Comparison of ENCODE assay signal across 1 cellular context in the genomic region with DNA sequence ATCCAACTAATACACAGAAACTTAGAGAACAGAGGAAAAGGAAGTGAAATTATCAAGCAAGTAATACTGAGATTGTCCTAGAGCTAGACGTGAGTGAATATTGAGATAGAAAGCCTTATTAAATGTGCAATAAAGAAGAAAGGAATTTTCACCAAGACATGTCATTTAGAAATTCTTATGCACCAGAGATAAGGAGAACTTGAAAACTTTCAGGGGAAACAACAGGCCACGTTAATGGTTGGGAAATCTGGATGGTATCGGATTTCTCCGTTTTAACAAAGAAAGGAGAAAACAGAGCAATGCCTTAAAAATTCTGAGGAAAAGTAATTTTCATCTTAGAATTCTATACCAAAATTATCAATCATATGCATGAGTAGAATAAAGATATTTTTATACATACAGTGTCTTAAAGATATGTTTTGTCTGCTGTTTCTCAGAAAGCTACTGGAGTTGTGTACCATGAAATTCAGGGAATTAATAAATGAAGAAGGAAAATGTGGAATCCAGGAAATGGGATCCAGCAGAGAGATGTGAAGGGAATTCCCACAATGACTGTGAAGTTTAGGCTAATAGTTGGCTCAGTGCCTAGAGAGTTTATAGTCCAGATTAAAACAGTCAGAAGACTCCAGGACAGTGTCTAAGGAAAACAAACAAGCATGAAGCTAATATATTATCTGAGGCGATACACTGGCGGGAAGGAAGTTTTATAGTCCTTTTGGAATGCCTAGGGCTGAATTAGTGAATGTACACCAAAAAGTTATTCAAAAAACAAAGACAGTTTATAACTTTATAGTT.
TF ChIP-seq lines count a peak whose summit lies in the region.

No MANE protein-coding gene starts in this region.

TF ChIP-seq in HEK293, 187 proteins besides CTCF, POLR2A, EP300 and RAD21 (continued from another document and continues in another):
- TF ChIP-seq ZIC2 (tag by site-specific recombination; IDR thresholded peaks at IDR 0.05) (peak; percentile 95), ZNF138 (tag by site-specific recombination; IDR thresholded peaks at IDR 0.05; ENCODE audit: borderline replicate concordance) (no peak), ZEB2 (tag by site-specific recombination; IDR thresholded peaks at IDR 0.05) (peak; percentile 53; the same call in 1 of the 2 replicates), ZBTB1 (tag by site-specific recombination; IDR thresholded peaks at IDR 0.05) (no peak), FEZF1 (tag by site-specific recombination; IDR thresholded peaks at IDR 0.05) (peak; percentile 91), BCL11A (tag by site-specific recombination; IDR thresholded peaks at IDR 0.05; ENCODE audit: low read depth) (0 out of 2 replicates have a peak, but pooled peaks have one; percentile 11), TCF7L2 (IDR thresholded peaks at IDR 0.05; ENCODE audit: borderline replicate concordance, low read depth, low read length) (peak; percentile 52; the same call in 1 of the 2 replicates), ZNF274 (IDR thresholded peaks at IDR 0.05; ENCODE audit: low read length) (no peak), ZNF274 (tag by site-specific recombination; IDR thresholded peaks at IDR 0.05; ENCODE audit: borderline replicate concordance) (no peak), ZNF561 (tag by site-specific recombination; IDR thresholded peaks at IDR 0.05; ENCODE audit: borderline replicate concordance) (peak; percentile 62; the same call in 1 of the 2 replicates), HOXD13 (CRISPR knock-in tag; IDR thresholded peaks at IDR 0.05; ENCODE audit: borderline replicate concordance) (peak; percentile 68; the same call in 1 of the 2 replicates), GLIS1 (tag by site-specific recombination; IDR thresholded peaks at IDR 0.05) (peak; percentile 42; the same call in 1 of the 2 replicates), ZNF133 (tag by site-specific recombination; IDR thresholded peaks at IDR 0.05) (peak; percentile 89), GLI2 (tag by site-specific recombination; IDR thresholded peaks at IDR 0.05; ENCODE audit: borderline replicate concordance, low read depth) (peak; percentile 48; the same call in 1 of the 2 replicates), ZFP69B (tag by site-specific recombination; IDR thresholded peaks at IDR 0.05) (no peak), KLF8 (tag by site-specific recombination; IDR thresholded peaks at IDR 0.05) (0 out of 2 replicates have a peak, but pooled peaks have one; percentile 23), OSR2 (tag by site-specific recombination; IDR thresholded peaks at IDR 0.05) (peak; percentile 76), ZFP3 (tag by site-specific recombination; IDR thresholded peaks at IDR 0.05; ENCODE audit: low read depth) (no peak), MZF1 (tag by site-specific recombination; IDR thresholded peaks at IDR 0.05; ENCODE audit: borderline replicate concordance) (peak; percentile 68; the same call in 1 of the 2 replicates), ZNF239 (tag by site-specific recombination; IDR thresholded peaks at IDR 0.05) (no peak), ZNF549 (tag by site-specific recombination; IDR thresholded peaks at IDR 0.05) (peak; percentile 42; the same call in 1 of the 2 replicates), SP3 (tag by site-specific recombination; IDR thresholded peaks at IDR 0.05) (no peak), ZNF501 (tag by site-specific recombination; IDR thresholded peaks at IDR 0.05) (0 out of 2 replicates have a peak, but pooled peaks have one; percentile 53)
- TF ChIP-seq, protein P1, sequence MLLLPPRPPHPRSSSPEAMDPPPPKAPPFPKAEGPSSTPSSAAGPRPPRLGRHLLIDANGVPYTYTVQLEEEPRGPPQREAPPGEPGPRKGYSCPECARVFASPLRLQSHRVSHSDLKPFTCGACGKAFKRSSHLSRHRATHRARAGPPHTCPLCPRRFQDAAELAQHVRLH (tag by site-specific recombination; IDR thresholded peaks at IDR 0.05): peak; percentile 54; the same call in 1 of the 2 replicates
- TF ChIP-seq, protein P2, sequence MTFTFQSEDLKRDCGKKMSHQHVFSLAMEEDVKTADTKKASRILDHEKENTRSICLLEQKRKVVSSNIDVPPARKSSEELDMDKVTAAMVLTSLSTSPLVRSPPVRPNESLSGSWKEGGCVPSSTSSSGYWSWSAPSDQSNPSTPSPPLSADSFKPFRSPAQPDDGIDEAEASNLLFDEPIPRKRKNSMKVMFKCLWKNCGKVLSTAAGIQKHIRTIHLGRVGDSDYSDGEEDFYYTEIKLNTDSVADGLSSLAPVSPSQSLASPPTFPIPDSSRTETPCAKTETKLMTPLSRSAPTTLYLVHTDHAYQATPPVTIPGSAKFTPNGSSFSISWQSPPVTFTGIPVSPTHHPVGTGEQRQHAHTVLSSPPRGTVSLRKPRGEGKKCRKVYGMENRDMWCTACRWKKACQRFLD (tag by site-specific recombination; IDR thresholded peaks at IDR 0.05): no peak
- TF ChIP-seq, protein P3, sequence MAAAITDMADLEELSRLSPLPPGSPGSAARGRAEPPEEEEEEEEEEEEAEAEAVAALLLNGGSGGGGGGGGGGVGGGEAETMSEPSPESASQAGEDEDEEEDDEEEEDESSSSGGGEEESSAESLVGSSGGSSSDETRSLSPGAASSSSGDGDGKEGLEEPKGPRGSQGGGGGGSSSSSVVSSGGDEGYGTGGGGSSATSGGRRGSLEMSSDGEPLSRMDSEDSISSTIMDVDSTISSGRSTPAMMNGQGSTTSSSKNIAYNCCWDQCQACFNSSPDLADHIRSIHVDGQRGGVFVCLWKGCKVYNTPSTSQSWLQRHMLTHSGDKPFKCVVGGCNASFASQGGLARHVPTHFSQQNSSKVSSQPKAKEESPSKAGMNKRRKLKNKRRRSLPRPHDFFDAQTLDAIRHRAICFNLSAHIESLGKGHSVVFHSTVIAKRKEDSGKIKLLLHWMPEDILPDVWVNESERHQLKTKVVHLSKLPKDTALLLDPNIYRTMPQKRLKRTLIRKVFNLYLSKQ (tag by site-specific recombination; IDR thresholded peaks at IDR 0.05; ENCODE audit: borderline replicate concordance): no peak
- TF ChIP-seq, protein P4, sequence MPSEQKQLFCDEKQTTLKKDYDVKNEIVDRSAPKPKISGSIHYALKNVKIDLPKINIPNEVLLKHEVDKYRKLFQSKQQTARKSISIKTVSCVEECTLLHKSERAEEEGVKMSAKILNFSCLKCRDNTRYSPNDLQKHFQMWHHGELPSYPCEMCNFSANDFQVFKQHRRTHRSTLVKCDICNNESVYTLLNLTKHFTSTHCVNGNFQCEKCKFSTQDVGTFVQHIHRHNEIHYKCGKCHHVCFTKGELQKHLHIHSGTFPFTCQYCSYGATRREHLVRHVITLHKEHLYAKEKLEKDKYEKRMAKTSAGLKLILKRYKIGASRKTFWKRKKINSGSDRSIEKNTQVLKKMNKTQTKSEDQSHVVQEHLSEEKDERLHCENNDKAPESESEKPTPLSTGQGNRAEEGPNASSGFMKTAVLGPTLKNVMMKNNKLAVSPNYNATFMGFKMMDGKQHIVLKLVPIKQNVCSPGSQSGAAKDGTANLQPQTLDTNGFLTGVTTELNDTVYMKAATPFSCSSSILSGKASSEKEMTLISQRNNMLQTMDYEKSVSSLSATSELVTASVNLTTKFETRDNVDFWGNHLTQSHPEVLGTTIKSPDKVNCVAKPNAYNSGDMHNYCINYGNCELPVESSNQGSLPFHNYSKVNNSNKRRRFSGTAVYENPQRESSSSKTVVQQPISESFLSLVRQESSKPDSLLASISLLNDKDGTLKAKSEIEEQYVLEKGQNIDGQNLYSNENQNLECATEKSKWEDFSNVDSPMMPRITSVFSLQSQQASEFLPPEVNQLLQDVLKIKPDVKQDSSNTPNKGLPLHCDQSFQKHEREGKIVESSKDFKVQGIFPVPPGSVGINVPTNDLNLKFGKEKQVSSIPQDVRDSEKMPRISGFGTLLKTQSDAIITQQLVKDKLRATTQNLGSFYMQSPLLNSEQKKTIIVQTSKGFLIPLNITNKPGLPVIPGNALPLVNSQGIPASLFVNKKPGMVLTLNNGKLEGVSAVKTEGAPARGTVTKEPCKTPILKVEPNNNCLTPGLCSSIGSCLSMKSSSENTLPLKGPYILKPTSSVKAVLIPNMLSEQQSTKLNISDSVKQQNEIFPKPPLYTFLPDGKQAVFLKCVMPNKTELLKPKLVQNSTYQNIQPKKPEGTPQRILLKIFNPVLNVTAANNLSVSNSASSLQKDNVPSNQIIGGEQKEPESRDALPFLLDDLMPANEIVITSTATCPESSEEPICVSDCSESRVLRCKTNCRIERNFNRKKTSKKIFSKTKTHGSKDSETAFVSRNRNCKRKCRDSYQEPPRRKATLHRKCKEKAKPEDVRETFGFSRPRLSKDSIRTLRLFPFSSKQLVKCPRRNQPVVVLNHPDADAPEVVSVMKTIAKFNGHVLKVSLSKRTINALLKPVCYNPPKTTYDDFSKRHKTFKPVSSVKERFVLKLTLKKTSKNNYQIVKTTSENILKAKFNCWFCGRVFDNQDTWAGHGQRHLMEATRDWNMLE (tag by site-specific recombination; conservative IDR thresholded peaks at IDR 0.05; ENCODE audit: low read depth): no peak
- TF ChIP-seq, protein P5, sequence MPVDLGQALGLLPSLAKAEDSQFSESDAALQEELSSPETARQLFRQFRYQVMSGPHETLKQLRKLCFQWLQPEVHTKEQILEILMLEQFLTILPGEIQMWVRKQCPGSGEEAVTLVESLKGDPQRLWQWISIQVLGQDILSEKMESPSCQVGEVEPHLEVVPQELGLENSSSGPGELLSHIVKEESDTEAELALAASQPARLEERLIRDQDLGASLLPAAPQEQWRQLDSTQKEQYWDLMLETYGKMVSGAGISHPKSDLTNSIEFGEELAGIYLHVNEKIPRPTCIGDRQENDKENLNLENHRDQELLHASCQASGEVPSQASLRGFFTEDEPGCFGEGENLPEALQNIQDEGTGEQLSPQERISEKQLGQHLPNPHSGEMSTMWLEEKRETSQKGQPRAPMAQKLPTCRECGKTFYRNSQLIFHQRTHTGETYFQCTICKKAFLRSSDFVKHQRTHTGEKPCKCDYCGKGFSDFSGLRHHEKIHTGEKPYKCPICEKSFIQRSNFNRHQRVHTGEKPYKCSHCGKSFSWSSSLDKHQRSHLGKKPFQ (tag by site-specific recombination; IDR thresholded peaks at IDR 0.05): peak; percentile 32; the same call in 1 of the 2 replicates
- TF ChIP-seq, protein P6, sequence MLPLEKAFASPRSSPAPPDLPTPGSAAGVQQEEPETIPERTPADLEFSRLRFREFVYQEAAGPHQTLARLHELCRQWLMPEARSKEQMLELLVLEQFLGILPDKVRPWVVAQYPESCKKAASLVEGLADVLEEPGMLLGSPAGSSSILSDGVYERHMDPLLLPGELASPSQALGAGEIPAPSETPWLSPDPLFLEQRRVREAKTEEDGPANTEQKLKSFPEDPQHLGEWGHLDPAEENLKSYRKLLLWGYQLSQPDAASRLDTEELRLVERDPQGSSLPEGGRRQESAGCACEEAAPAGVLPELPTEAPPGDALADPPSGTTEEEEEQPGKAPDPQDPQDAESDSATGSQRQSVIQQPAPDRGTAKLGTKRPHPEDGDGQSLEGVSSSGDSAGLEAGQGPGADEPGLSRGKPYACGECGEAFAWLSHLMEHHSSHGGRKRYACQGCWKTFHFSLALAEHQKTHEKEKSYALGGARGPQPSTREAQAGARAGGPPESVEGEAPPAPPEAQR (tag by site-specific recombination; IDR thresholded peaks at IDR 0.05): no peak
- TF ChIP-seq, protein P7, sequence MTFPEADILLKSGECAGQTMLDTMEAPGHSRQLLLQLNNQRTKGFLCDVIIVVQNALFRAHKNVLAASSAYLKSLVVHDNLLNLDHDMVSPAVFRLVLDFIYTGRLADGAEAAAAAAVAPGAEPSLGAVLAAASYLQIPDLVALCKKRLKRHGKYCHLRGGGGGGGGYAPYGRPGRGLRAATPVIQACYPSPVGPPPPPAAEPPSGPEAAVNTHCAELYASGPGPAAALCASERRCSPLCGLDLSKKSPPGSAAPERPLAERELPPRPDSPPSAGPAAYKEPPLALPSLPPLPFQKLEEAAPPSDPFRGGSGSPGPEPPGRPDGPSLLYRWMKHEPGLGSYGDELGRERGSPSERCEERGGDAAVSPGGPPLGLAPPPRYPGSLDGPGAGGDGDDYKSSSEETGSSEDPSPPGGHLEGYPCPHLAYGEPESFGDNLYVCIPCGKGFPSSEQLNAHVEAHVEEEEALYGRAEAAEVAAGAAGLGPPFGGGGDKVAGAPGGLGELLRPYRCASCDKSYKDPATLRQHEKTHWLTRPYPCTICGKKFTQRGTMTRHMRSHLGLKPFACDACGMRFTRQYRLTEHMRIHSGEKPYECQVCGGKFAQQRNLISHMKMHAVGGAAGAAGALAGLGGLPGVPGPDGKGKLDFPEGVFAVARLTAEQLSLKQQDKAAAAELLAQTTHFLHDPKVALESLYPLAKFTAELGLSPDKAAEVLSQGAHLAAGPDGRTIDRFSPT (tag by site-specific recombination; IDR thresholded peaks at IDR 0.05): peak; percentile 64
- TF ChIP-seq, protein P8, sequence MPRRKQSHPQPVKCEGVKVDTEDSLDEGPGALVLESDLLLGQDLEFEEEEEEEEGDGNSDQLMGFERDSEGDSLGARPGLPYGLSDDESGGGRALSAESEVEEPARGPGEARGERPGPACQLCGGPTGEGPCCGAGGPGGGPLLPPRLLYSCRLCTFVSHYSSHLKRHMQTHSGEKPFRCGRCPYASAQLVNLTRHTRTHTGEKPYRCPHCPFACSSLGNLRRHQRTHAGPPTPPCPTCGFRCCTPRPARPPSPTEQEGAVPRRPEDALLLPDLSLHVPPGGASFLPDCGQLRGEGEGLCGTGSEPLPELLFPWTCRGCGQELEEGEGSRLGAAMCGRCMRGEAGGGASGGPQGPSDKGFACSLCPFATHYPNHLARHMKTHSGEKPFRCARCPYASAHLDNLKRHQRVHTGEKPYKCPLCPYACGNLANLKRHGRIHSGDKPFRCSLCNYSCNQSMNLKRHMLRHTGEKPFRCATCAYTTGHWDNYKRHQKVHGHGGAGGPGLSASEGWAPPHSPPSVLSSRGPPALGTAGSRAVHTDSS (tag by site-specific recombination; IDR thresholded peaks at IDR 0.05): no peak
- TF ChIP-seq, protein P9, sequence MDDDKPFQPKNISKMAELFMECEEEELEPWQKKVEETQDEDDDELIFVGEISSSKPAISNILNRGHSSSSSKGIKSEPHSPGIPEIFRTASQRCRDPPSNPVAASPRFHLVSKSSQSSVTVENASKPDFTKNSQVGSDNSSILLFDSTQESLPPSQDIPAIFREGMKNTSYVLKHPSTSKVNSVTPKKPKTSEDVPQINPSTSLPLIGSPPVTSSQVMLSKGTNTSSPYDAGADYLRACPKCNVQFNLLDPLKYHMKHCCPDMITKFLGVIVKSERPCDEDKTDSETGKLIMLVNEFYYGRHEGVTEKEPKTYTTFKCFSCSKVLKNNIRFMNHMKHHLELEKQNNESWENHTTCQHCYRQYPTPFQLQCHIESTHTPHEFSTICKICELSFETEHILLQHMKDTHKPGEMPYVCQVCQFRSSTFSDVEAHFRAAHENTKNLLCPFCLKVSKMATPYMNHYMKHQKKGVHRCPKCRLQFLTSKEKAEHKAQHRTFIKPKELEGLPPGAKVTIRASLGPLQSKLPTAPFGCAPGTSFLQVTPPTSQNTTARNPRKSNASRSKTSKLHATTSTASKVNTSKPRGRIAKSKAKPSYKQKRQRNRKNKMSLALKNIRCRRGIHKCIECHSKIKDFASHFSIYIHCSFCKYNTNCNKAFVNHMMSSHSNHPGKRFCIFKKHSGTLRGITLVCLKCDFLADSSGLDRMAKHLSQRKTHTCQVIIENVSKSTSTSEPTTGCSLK (tag by site-specific recombination; IDR thresholded peaks at IDR 0.05): no peak
- TF ChIP-seq, protein P10, sequence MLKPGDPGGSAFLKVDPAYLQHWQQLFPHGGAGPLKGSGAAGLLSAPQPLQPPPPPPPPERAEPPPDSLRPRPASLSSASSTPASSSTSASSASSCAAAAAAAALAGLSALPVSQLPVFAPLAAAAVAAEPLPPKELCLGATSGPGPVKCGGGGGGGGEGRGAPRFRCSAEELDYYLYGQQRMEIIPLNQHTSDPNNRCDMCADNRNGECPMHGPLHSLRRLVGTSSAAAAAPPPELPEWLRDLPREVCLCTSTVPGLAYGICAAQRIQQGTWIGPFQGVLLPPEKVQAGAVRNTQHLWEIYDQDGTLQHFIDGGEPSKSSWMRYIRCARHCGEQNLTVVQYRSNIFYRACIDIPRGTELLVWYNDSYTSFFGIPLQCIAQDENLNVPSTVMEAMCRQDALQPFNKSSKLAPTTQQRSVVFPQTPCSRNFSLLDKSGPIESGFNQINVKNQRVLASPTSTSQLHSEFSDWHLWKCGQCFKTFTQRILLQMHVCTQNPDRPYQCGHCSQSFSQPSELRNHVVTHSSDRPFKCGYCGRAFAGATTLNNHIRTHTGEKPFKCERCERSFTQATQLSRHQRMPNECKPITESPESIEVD (tag by site-specific recombination; IDR thresholded peaks at IDR 0.05): peak; percentile 90
